8 cellular contexts compared by ENCODE assay signal in the genomic region with DNA sequence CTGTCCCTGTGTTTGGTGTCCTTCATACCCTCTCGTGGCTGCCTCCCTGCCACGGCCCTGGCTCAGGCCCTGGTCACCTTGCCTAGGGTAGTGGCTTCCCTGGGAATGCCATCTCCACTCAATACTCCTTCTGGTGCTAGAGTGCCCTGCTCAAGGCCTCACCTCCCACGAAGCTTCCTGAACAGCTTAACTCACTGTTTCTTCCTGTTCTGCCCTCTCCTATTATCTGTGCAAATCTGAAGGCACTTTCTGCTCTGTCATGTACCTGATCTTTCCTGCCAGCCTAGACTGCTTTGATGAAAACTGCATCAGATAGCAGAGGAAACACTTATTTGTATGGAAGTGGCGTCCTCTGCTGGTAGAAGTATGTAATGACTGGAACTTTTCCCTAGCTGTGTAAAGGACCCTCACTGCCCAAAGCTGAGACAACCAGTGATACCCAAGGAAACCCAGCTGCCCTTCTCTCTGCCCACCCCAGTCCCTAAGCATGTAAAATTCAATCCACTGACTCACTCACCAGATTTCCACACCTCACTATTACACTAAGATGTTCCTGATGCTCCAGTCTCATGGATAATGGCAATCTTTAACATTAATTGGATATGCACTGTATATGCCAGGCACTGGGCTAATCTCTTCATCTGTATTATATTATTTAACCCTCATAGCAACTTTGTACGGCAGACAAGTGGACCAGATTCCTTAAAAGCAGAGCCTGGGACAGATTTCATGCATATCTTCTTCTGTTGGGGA. TPM values are rescaled to one million over a fixed set of nuclear protein-coding genes. Genes with fewer than 3 reads are reported as not detected.
DNase-seq lines count a peak whose midpoint lies in the region; ATAC-seq and TF ChIP-seq lines count a peak whose summit lies in the region.

No MANE protein-coding gene starts in this region.

- intact Hi-C loops in mammary epithelial cell (cut with micrococcal nuclease): loop anchor here (1.0 to 2.0 kb wide), 4 partner anchors 52 to 230 kb away; no protein-coding TSS in a partner anchor
- intact Hi-C loops in left lung (cut with DNase I): no loop called here
- intact Hi-C loops in transverse colon (cut with DNase I; ENCODE audit: low total_unique reads): no loop called here

- TF ChIP-seq POLR2A in transverse colon (IDR thresholded peaks at IDR 0.05): no peak

- in situ Hi-C loops in mammary epithelial cell (cut with MboI; ENCODE audit: low sequenced_read_pairs in 2 of 2) (loop anchor here in 1 of 2 donors (5.0 kb wide), 1 partner anchor 237 kb away; no protein-coding TSS in a partner anchor), transverse colon (cut with MboI; ENCODE audit: low pct_ligation_motif_present in 1 of 4, low pct_unique_long_range_greater_than_20kb in 1 of 4, low sequenced_read_pairs in 3 of 4) (loop anchor here in 3 of 4 donors (10.0 to 25.0 kb wide), 3 partner anchors 168 to 216 kb away; no protein-coding TSS in a partner anchor)

- H3K4me1 ChIP-seq in mammary epithelial cell (ENCODE audit: insufficient read depth, low read length) (peaks cover 16% of the 10 kb centered on the region), left lung (peaks cover 5 to 61% of the 10 kb centered on the region in 2 donors), transverse colon (peaks cover 16 to 39% (median 21%) of the 10 kb centered on the region in 4 donors)

- peak; percentile 24 for ATAC-seq in left lung
- no peak for ATAC-seq in GM18519 (IDR thresholded peaks at IDR 0.05; ENCODE audit: low FRiP score, unreplicated experiment)

- BruUV-seq in mammary epithelial cell (replicated peaks; lab: Mats Ljungman, UMichigan): no TSS peak

- no peak for TF ChIP-seq EP300 in transverse colon (IDR thresholded peaks at IDR 0.05; ENCODE audit: low read depth)

- H3K27ac ChIP-seq in mammary epithelial cell (ENCODE audit: insufficient read depth, low read depth, low read length): no peak overlapping the region
- H3K27ac ChIP-seq in left lung: peak overlapping the region in 1 of 2 donors; percentile 41
- H3K27ac ChIP-seq in transverse colon: peak overlapping the region in 1 of 4 donors; percentile 14

- H3K27me3 ChIP-seq in mammary epithelial cell (ENCODE audit: insufficient read depth, low read length) (no peaks in the 10 kb centered on the region), left lung (no peaks in the 10 kb centered on the region), transverse colon (no peaks in the 10 kb centered on the region)

- H2AFZ ChIP-seq in mammary epithelial cell (ENCODE audit: low read depth, low read length): peak overlapping the region; percentile 32

- CTCF ChIA-PET in mammary epithelial cell (lab: Charles Lee; ENCODE audit: low non-redundant PET): interaction anchor here (0.6 to 0.7 kb wide), 5 partner anchors 66 to 500 kb away, joined by 3 to 8 read pairs (median 3); no protein-coding TSS in a partner anchor

- no peaks in the 10 kb centered on the region for H4K20me1 ChIP-seq in mammary epithelial cell (ENCODE audit: insufficient read depth, low read length)

- no peaks in the 10 kb centered on the region for H3K79me2 ChIP-seq in mammary epithelial cell (ENCODE audit: insufficient read depth, low read length)

- dilution Hi-C loops in mammary epithelial cell (cut with HindIII; ENCODE audit: low sequenced_read_pairs): loop anchor here (5.0 to 10.0 kb wide), 2 partner anchors 68 to 234 kb away; no protein-coding TSS in a partner anchor

- 4% methylated on average over 3 of the region's 5 CpGs for WGBS in mammary epithelial cell (ENCODE audit: low coverage, missing lambda C conversion rate)
- WGBS in transverse colon (ENCODE audit: low coverage in 1 of 2), 2 donors: 20 to 22% methylated on average over 1 to 5 of the region's 5 CpGs

- no peak overlapping the region for H3K4me2 ChIP-seq in mammary epithelial cell (ENCODE audit: insufficient read depth, low read depth, low read length)

- no peak overlapping the region for H3K9ac ChIP-seq in mammary epithelial cell (ENCODE audit: insufficient read depth, low read length)

- TF ChIP-seq CTCF in mammary epithelial cell (conservative IDR thresholded peaks at IDR 0.05 in 1 of 2, IDR thresholded peaks at IDR 0.05 in 1 of 2; ENCODE audit: extremely low read depth in 1 of 2, insufficient read depth in 1 of 2, low read depth in 1 of 2, low read length in 2 of 2) (peak; percentile 95 to 96), left lung (IDR thresholded peaks at IDR 0.05) (peak; percentile 80 to 92), transverse colon (IDR thresholded peaks at IDR 0.05) (peak; percentile 95 to 96 (median 96))

- H3K4me3 ChIP-seq in mammary epithelial cell (replicated peaks in 1 of 3; ENCODE audit: insufficient read depth in 1 of 3, low read depth in 2 of 3, low read length in 3 of 3): no peak overlapping the region
- H3K4me3 ChIP-seq in left lung: no peak overlapping the region
- H3K4me3 ChIP-seq in transverse colon: no peak overlapping the region

- peak; percentile 48 for DNase-seq in stimulated activated CD4-positive, alpha-beta T cell treated with anti-CD3 and anti-CD28 coated beads, Interleukin-15, amount 100 ng/mL, for 24 hours
- DNase-seq in stimulated activated CD4-positive, alpha-beta T cell treated with anti-CD3 and anti-CD28 coated beads, Interleukin-2, amount 100 ng/mL, for 48 hours: no peak
- DNase-seq in NAMALWA (ENCODE audit: low spot score) (peak; percentile 95), RPMI7951 (ENCODE audit: low read depth) (peak; percentile 65), mammary epithelial cell (peak; percentile 62), left lung (no peak), transverse colon (no peak)

- no peaks in the 10 kb centered on the region for H3K9me3 ChIP-seq in mammary epithelial cell (replicated peaks; ENCODE audit: insufficient read depth, low read length)
- H3K9me3 ChIP-seq in left lung: no peaks in the 10 kb centered on the region
- no peaks in the 10 kb centered on the region for H3K9me3 ChIP-seq in transverse colon

- no peaks in the 10 kb centered on the region for H3K36me3 ChIP-seq in mammary epithelial cell (ENCODE audit: insufficient read depth, low read length)
- no peaks in the 10 kb centered on the region for H3K36me3 ChIP-seq in left lung
- H3K36me3 ChIP-seq in transverse colon: no peaks in the 10 kb centered on the region

RNA-seq across cellular contexts. Expression of gene BTG2, which starts 36.2 kb away (rescaled TPM):
- 0.60 and 0.78 TPM in 2 replicates for total RNA-seq in RPMI7951 (2014; rRNA removed; shearing (Covaris generic))
- total RNA-seq in mammary epithelial cell (100 to 1,000 TPM in 1 of 2 donors, 10 to 100 TPM in 1; 74.8 to 107 TPM), left lung (10 to 100 TPM; 56.2 to 84.8 TPM), transverse colon (100 to 1,000 TPM in 3 of 4 donors, 10 to 100 TPM in 1; 98.9 to 144 (median 142) TPM)
- polyA plus RNA-seq in mammary epithelial cell: 47.2 TPM
- 57.2 TPM for polyA minus RNA-seq in mammary epithelial cell

RNA-seq across cellular contexts. Expression of gene CHIT1, which starts 39.6 kb away (rescaled TPM):
- total RNA-seq in RPMI7951 (2014; rRNA removed; shearing (Covaris generic)): not detected in 2 replicates
- total RNA-seq in mammary epithelial cell (under 1 TPM in 1 of 2 donors, not detected in 1; under 0.01 TPM), left lung (1 to 10 TPM; 2.0 to 3.0 TPM), transverse colon (under 1 TPM in 1 of 4 donors, not detected in 3; 0.79 TPM)
- polyA plus RNA-seq in mammary epithelial cell: not detected
- not detected for polyA minus RNA-seq in mammary epithelial cell

Comparison
In these comparisons a context has a peak if more than half of its experiments do, and no peak if none do; other contexts are left out.
1. DNase-seq: peak in stimulated activated CD4-positive, alpha-beta T cell treated with anti-CD3 and anti-CD28 coated beads, Interleukin-15, amount 100 ng/mL, for 24 hours (single experiment), NAMALWA (single experiment), RPMI7951 (single experiment) and mammary epithelial cell (single experiment); none in stimulated activated CD4-positive, alpha-beta T cell treated with anti-CD3 and anti-CD28 coated beads, Interleukin-2, amount 100 ng/mL, for 48 hours (0 of 2), left lung (0 of 2) and transverse colon (single experiment).
2. RNA of gene BTG2, which starts 36.2 kb away (total RNA-seq): 98.9 to 144 TPM in transverse colon, 74.8 to 107 TPM in mammary epithelial cell and 56.2 to 84.8 TPM in left lung; 0.60 to 0.78 TPM in RPMI7951; every median in the first group is over 10 times any median in the second.
3. Peak in every context shown above with its lines, with median percentiles within 50 percentile points of each other: CTCF ChIP-seq.